In the genomic region with DNA sequence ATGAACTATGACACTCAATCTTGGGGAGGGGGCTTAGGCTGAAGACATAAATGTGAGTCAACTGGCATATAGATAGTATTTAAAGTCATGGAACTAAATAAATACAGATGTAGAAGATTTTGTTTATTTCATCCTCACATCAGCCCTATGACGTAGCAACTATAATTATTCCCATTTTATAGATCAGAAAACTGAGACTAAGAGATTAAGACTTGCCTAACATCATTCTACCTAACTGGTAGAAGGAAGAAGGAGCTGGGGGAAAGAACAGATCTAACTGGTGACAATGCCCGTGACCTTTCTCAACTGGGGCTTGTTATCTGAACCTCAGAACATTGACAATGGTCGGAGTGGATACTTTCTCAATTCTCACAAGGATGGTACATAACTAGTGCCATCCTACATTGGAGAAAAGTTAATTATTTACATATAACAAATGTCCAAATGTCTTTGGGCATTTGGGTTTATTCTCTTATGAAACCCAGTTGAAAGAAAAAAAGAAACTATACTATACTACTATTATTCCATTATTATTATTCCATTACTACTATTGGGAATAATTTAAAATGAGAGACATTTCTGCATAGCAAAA, we compare ENCODE assay signal across 20 cellular contexts.
"Had no signal": no experiment of that assay in that cellular context is flagged by ENCODE, and none has a peak within 500 bp of the region (broad histone marks: within the 10 kb centered on the region; RNA-seq: fewer than 3 reads in every experiment).

No MANE protein-coding gene starts in this region.

- DNase-seq: KBM-7, MV-4-11, NCI-H1048, NCI-H1105, NCI-H1417, NCI-H1436 treated with DMSO at 0.1 percent for 48 hours, NCI-H1694, NCI-H187 treated with DMSO at 0.1 percent for 48 hours, NCI-H2081, NCI-H2107, NCI-H2227 treated with DMSO at 0.1 percent for 48 hours, NCI-H524, NCI-H526 treated with DMSO at 0.1 percent for 48 hours, NCI-H748 treated with DMSO at 0.1 percent for 48 hours, Right ventricle myocardium superior, RPMI8226, SIG-M5 had no signal

- H3K4me1 ChIP-seq: SJSA1 had no signal

- H3K27me3 Mint-ChIP-seq: IgD-negative memory B cell had no signal

- H3K27me3 ChIP-seq: SJSA1 had no signal

- H3K4me3 ChIP-seq: SJSA1, SK-N-MC had no signal

- H3K36me3 ChIP-seq: SJSA1 had no signal

- H3K9me3 Mint-ChIP-seq: IgD-negative memory B cell had no signal

- H3K27ac Mint-ChIP-seq: IgD-negative memory B cell had no signal

- H3K27ac ChIP-seq: SJSA1, SK-N-MC had no signal

- H3K9me3 ChIP-seq: SJSA1 had no signal
